ENCODE assay signal across 22 cellular contexts in the genomic region with DNA sequence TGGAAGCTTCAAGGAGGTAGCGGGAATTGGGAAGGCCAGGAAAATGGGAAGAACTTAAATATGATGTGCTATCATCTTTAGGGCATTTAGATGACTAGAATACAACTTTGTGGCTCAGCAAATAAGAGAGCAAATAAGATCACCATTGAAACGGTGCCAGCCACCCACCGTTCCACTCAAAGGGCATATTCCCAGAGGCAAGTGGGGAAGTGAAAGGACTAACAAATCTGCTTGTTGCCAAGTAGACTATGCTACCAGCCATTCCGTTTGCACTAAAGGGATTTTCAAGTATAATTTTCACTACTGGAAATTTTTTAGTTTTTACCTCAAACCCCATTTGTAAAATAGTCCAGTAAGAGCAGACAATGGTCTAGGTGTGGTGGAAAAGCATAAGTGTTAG. TPM values are rescaled to one million over a fixed set of nuclear protein-coding genes. Genes with fewer than 3 reads are reported as not detected.
DNase-seq lines count a peak whose midpoint lies in the region; ATAC-seq and TF ChIP-seq lines count a peak whose summit lies in the region.
"Had no signal": no experiment of that assay in that cellular context is flagged by ENCODE, and none has a peak within 500 bp of the region (broad histone marks: within the 10 kb centered on the region; RNA-seq: fewer than 3 reads in every experiment).

No MANE protein-coding gene starts in this region.

- H3K9me3 Mint-ChIP-seq in GM23338: no peaks in the 10 kb centered on the region; the same call in 2 of the 3 replicates
- H3K9me3 Mint-ChIP-seq in neural progenitor cell: no peaks in the 10 kb centered on the region
- H3K9me3 Mint-ChIP-seq: CD8-positive, alpha-beta memory T cell had no signal

- H3K36me3 Mint-ChIP-seq in GM23338 (ENCODE audit: low read depth) (no peaks in the 10 kb centered on the region), neural progenitor cell (no peaks in the 10 kb centered on the region)
- H3K36me3 Mint-ChIP-seq: CD4-positive, CD25-positive, alpha-beta regulatory T cell; CD8-positive, alpha-beta memory T cell; IgD-negative memory B cell had no signal

- DNase-seq in DMS79 (lab: John Stamatoyannopoulos, UW) (peak; percentile 15), DMS79 treated with DMSO at 0.1 percent for 48 hours (lab: John Stamatoyannopoulos, UW) (peak; percentile 39), SK-N-MC (ENCODE audit: low read depth, low spot score) (no peak), left lobe of liver (ENCODE audit: low spot score) (peak; percentile 65), GM23338 (ENCODE audit: low spot score) (no peak), neural progenitor cell (ENCODE audit: low spot score) (no peak)
- DNase-seq in stimulated activated CD4-positive, alpha-beta T cell treated with anti-CD3 and anti-CD28 coated beads, Interleukin-4, amount 100 ng/mL, for 24 hours: no peak
- DNase-seq: ACHN; BE2C; C1 segment of cervical spinal cord; CD4-positive, CD25-positive, alpha-beta regulatory T cell; CD8-positive, alpha-beta memory T cell; COR-L47; DMS 273 treated with DMSO at 0.1 percent for 48 hours; DMS53; GDM1; GOT3; H7; HFFc6 had no signal

- H3K27me3 ChIP-seq in GM23338 (ENCODE audit: insufficient read depth) (peaks cover 28% of the 10 kb centered on the region), neural progenitor cell (peaks cover 30% of the 10 kb centered on the region)
- H3K27me3 ChIP-seq: BE2C had no signal

- H3K36me3 ChIP-seq in SK-N-MC (ENCODE audit: insufficient read depth, low read length) (no peaks in the 10 kb centered on the region), GM23338 (ENCODE audit: insufficient read depth) (no peaks in the 10 kb centered on the region), neural progenitor cell (no peaks in the 10 kb centered on the region)
- H3K36me3 ChIP-seq: BE2C had no signal

- H3K27me3 Mint-ChIP-seq in GM23338 (ENCODE audit: insufficient read depth, low read depth, poor library complexity) (peaks cover 30% of the 10 kb centered on the region), neural progenitor cell (ENCODE audit: insufficient read depth, low read depth) (no peaks in the 10 kb centered on the region)

- H3K4me3 ChIP-seq in SK-N-MC: peak overlapping the region; percentile 65; the same call in 1 of the 2 replicates
- no peak overlapping the region for H3K4me3 ChIP-seq in GM23338
- H3K4me3 ChIP-seq in neural progenitor cell: no peak overlapping the region

- no peaks in the 10 kb centered on the region for H3K9me2 ChIP-seq in GM23338 (ENCODE audit: insufficient read depth)

- peaks cover 9% of the 10 kb centered on the region for H3K4me1 Mint-ChIP-seq in GM23338
- peaks cover 13% of the 10 kb centered on the region for H3K4me1 Mint-ChIP-seq in neural progenitor cell

- ATAC-seq in left lobe of liver: no peak
- no peak for ATAC-seq in GM23338
- ATAC-seq: HCT116 had no signal

- no peaks in the 10 kb centered on the region for H3K9me3 ChIP-seq in SK-N-MC (ENCODE audit: low read depth, low read length)
- H3K9me3 ChIP-seq in neural progenitor cell (ENCODE audit: low read depth): no peaks in the 10 kb centered on the region
- H3K9me3 ChIP-seq: BE2C had no signal

- no peaks in the 10 kb centered on the region for H3K79me2 ChIP-seq in GM23338 (replicated peaks; ENCODE audit: insufficient read depth)
- H3K79me2 ChIP-seq in neural progenitor cell (ENCODE audit: low read depth): no peaks in the 10 kb centered on the region

- H3F3A ChIP-seq in GM23338 (replicated peaks; ENCODE audit: low read depth) (peaks cover 6% of the 10 kb centered on the region; the same call in 1 of the 2 replicates), neural progenitor cell (ENCODE audit: low read depth) (peaks cover 10% of the 10 kb centered on the region)

- no peak overlapping the region for H3K4me2 ChIP-seq in GM23338
- H3K4me2 ChIP-seq in neural progenitor cell: no peak overlapping the region

- H3K9ac ChIP-seq in SK-N-MC (ENCODE audit: insufficient read length) (no peak overlapping the region), neural progenitor cell (no peak overlapping the region)

- H3K27ac Mint-ChIP-seq in GM23338 (no peak overlapping the region), neural progenitor cell (no peak overlapping the region)
- H3K27ac Mint-ChIP-seq: CD4-positive, CD25-positive, alpha-beta regulatory T cell; CD8-positive, alpha-beta memory T cell; HFFc6; IgD-negative memory B cell had no signal

- no peak for TF ChIP-seq CTCF in GM23338 (conservative IDR thresholded peaks at IDR 0.05; ENCODE audit: low read depth in 2 of 2)
- no peak for TF ChIP-seq CTCF in neural progenitor cell (IDR thresholded peaks at IDR 0.05)

- H3K4me1 ChIP-seq in GM23338 (ENCODE audit: insufficient read depth): peaks cover 6% of the 10 kb centered on the region
- no peaks in the 10 kb centered on the region for H3K4me1 ChIP-seq in neural progenitor cell

- H3K27ac ChIP-seq in SK-N-MC: no peak overlapping the region
- H3K27ac ChIP-seq in GM23338 (ENCODE audit: low read depth): no peak overlapping the region
- H3K27ac ChIP-seq in neural progenitor cell: no peak overlapping the region
- H3K27ac ChIP-seq: HL-60 had no signal

- H2AFZ ChIP-seq in GM23338 (no peak overlapping the region), neural progenitor cell (replicated peaks) (no peak overlapping the region)

- H3K4me3 Mint-ChIP-seq in GM23338 (no peak overlapping the region), neural progenitor cell (no peak overlapping the region)
- H3K4me3 Mint-ChIP-seq: CD4-positive, CD25-positive, alpha-beta regulatory T cell; CD8-positive, alpha-beta memory T cell; HFFc6; IgD-negative memory B cell had no signal

- H4K20me1 ChIP-seq in GM23338 (replicated peaks; ENCODE audit: insufficient read depth) (no peaks in the 10 kb centered on the region), neural progenitor cell (ENCODE audit: low read depth) (no peaks in the 10 kb centered on the region)

TF ChIP-seq in GM23338, 12 proteins besides CTCF, POLR2A, EP300 and RAD21 (continues in another document):
- TF ChIP-seq, protein P1, sequence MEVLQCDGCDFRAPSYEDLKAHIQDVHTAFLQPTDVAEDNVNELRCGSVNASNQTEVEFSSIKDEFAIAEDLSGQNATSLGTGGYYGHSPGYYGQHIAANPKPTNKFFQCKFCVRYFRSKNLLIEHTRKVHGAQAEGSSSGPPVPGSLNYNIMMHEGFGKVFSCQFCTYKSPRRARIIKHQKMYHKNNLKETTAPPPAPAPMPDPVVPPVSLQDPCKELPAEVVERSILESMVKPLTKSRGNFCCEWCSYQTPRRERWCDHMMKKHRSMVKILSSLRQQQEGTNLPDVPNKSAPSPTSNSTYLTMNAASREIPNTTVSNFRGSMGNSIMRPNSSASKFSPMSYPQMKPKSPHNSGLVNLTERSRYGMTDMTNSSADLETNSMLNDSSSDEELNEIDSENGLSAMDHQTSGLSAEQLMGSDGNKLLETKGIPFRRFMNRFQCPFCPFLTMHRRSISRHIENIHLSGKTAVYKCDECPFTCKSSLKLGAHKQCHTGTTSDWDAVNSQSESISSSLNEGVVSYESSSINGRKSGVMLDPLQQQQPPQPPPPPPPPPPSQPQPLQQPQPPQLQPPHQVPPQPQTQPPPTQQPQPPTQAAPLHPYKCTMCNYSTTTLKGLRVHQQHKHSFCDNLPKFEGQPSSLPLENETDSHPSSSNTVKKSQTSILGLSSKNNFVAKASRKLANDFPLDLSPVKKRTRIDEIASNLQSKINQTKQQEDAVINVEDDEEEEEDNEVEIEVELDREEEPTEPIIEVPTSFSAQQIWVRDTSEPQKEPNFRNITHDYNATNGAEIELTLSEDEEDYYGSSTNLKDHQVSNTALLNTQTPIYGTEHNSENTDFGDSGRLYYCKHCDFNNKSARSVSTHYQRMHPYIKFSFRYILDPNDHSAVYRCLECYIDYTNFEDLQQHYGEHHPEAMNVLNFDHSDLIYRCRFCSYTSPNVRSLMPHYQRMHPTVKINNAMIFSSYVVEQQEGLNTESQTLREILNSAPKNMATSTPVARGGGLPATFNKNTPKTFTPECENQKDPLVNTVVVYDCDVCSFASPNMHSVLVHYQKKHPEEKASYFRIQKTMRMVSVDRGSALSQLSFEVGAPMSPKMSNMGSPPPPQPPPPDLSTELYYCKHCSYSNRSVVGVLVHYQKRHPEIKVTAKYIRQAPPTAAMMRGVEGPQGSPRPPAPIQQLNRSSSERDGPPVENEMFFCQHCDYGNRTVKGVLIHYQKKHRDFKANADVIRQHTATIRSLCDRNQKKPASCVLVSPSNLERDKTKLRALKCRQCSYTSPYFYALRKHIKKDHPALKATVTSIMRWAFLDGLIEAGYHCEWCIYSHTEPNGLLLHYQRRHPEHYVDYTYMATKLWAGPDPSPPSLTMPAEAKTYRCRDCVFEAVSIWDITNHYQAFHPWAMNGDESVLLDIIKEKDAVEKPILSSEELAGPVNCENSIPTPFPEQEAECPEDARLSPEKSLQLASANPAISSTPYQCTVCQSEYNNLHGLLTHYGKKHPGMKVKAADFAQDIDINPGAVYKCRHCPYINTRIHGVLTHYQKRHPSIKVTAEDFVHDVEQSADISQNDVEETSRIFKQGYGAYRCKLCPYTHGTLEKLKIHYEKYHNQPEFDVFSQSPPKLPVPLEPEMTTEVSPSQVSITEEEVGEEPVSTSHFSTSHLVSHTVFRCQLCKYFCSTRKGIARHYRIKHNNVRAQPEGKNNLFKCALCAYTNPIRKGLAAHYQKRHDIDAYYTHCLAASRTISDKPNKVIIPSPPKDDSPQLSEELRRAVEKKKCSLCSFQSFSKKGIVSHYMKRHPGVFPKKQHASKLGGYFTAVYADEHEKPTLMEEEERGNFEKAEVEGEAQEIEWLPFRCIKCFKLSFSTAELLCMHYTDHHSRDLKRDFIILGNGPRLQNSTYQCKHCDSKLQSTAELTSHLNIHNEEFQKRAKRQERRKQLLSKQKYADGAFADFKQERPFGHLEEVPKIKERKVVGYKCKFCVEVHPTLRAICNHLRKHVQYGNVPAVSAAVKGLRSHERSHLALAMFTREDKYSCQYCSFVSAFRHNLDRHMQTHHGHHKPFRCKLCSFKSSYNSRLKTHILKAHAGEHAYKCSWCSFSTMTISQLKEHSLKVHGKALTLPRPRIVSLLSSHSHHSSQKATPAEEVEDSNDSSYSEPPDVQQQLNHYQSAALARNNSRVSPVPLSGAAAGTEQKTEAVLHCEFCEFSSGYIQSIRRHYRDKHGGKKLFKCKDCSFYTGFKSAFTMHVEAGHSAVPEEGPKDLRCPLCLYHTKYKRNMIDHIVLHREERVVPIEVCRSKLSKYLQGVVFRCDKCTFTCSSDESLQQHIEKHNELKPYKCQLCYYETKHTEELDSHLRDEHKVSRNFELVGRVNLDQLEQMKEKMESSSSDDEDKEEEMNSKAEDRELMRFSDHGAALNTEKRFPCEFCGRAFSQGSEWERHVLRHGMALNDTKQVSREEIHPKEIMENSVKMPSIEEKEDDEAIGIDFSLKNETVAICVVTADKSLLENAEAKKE (CRISPR knock-in tag; IDR thresholded peaks at IDR 0.05): no peak
- TF ChIP-seq STAT1 (IDR thresholded peaks at IDR 0.05; ENCODE audit: unreplicated experiment): no peak
- TF ChIP-seq NANOG (IDR thresholded peaks at IDR 0.05; ENCODE audit: borderline replicate concordance): no peak
- no peak for TF ChIP-seq EZH2phosphoT487 (IDR thresholded peaks at IDR 0.05; ENCODE audit: unreplicated experiment)
- TF ChIP-seq ZNF331 (CRISPR knock-in tag; IDR thresholded peaks at IDR 0.05; ENCODE audit: low read depth): no peak

RNA-seq across cellular contexts. Expression of a gene that starts 4.0 kb away (rescaled TPM):
- total RNA-seq in left lobe of liver (136 TPM), neural progenitor cell (ENCODE audit: low replicate concordance) (6.4 and 6.6 TPM in 2 replicates)
- 1.6 and 1.8 TPM in 2 replicates for total RNA-seq in GM23338 (2014; rRNA removed; shearing (Covaris generic))
- 0.91 and 0.94 TPM in 2 replicates for polyA plus RNA-seq in GM23338 (2016; fragmentation: Nextera tagmentation; extraction: Ambion mirVana)
- total RNA-seq: CD4-positive, CD25-positive, alpha-beta regulatory T cell; CD8-positive, alpha-beta memory T cell had no signal
- polyA plus RNA-seq: CD4-positive, CD25-positive, alpha-beta regulatory T cell; CD8-positive, alpha-beta memory T cell; IgD-negative memory B cell had no signal

Comparison
In these comparisons a context has a peak if more than half of its experiments do, and no peak if none do; other contexts are left out.
1. DNase-seq: peak in DMS79 (single experiment), DMS79 treated with DMSO at 0.1 percent for 48 hours (single experiment) and left lobe of liver (single experiment); none in SK-N-MC (single experiment), GM23338 (single experiment), stimulated activated CD4-positive, alpha-beta T cell treated with anti-CD3 and anti-CD28 coated beads, Interleukin-4, amount 100 ng/mL, for 24 hours (single experiment) and neural progenitor cell (single experiment).
2. RNA of a gene that starts 4.0 kb away (total RNA-seq): 136 TPM in left lobe of liver (single experiment); 6.4 to 6.6 TPM in neural progenitor cell and 1.6 to 1.8 TPM in GM23338; every median in the first group is over 10 times any median in the second.